ENCODE assay signal across 9 cellular contexts in genomic region chr6:33296797-33297405, GRCh38. TPM values are rescaled to one million over a fixed set of nuclear protein-coding genes. Genes with fewer than 3 reads are reported as not detected.
DNase-seq lines count a peak whose midpoint lies in the region; ATAC-seq, FAIRE-seq and TF ChIP-seq lines count a peak whose summit lies in the region.
"Had no signal": no experiment of that assay in that cellular context is flagged by ENCODE, and none has a peak within 500 bp of the region (broad histone marks: within the 10 kb centered on the region; RNA-seq: fewer than 3 reads in every experiment).

No MANE protein-coding gene starts in this region.

- peak; percentile 58 for DNase-seq in activated CD4-positive, alpha-beta T cell treated with anti-CD3 and anti-CD28 coated beads, Interleukin-2, amount 10 ng/mL, durations not matched to agents 24 days and 14 days
- DNase-seq in activated CD4-positive, alpha-beta T cell treated with anti-CD3 and anti-CD28 coated beads, Interleukin-2, amount 50 U/mL, for 48 hours: no peak
- DNase-seq in GM12878 (ENCODE audit: low read depth, low spot score) (no peak), right lobe of liver (peak in 1 of 3 donors; percentile 31), thoracic aorta (ENCODE audit: low spot score) (no peak), Ammon's horn (ENCODE audit: low spot score) (no peak), HUDEP-2 (lab: John Stamatoyannopoulos, UW; ENCODE audit: unreplicated experiment in 76 of 76) (no peak)
- DNase-seq in stimulated activated naive CD4-positive, alpha-beta T cell (lab: John Stamatoyannopoulos, UW): no peak
- DNase-seq: GOT3 had no signal

- H3K4me1 ChIP-seq in GM12878 (ENCODE audit: control insufficient read depth, insufficient read depth, low read length) (peaks cover 11% of the 10 kb centered on the region), right lobe of liver (peaks cover 0 to 21% (median 4%) of the 10 kb centered on the region in 4 donors), thoracic aorta (ENCODE audit: control insufficient read depth in 1 of 2, low read depth in 2 of 2) (peaks cover 15 to 20% of the 10 kb centered on the region in 2 donors)

- no peak for TF ChIP-seq RAD21 in GM12878 (IDR thresholded peaks at IDR 0.05; ENCODE audit: insufficient read depth, low read depth, low read length)

- no peaks in the 10 kb centered on the region for H4K20me1 ChIP-seq in GM12878 (ENCODE audit: control insufficient read depth, insufficient read depth)

- H3K4me2 ChIP-seq in GM12878 (ENCODE audit: control insufficient read depth, insufficient read depth): peak overlapping the region; percentile 93

- no peak overlapping the region for H3K9ac ChIP-seq in GM12878 (ENCODE audit: control insufficient read depth, insufficient read depth, low read length)

- H3K36me3 ChIP-seq in GM12878 (ENCODE audit: control insufficient read depth in 2 of 2, insufficient read depth in 2 of 2, low read length in 1 of 2): peaks cover 0 to 12% of the 10 kb centered on the region in 2 experiments; a peak in 3 of 4 replicates
- peaks cover 0 to 26% (median 4%) of the 10 kb centered on the region in 4 donors for H3K36me3 ChIP-seq in right lobe of liver
- H3K36me3 ChIP-seq in thoracic aorta: peaks cover 20% of the 10 kb centered on the region

- H3K27me3 ChIP-seq in GM12878 (replicated peaks in 1 of 2; ENCODE audit: control insufficient read depth in 2 of 2, insufficient read depth in 2 of 2, low read length in 1 of 2) (no peaks in the 10 kb centered on the region), right lobe of liver (no peaks in the 10 kb centered on the region), thoracic aorta (replicated peaks; ENCODE audit: insufficient read depth) (no peaks in the 10 kb centered on the region)

- 94% methylated on average over 12 of the region's 12 CpGs for WGBS in GM12878 (ENCODE audit: insufficient coverage, insufficient replicate concordance, low lambda C conversion rate, missing lambda C conversion rate)
- WGBS in right lobe of liver (ENCODE audit: insufficient coverage, low coverage, low lambda C conversion rate, missing lambda C conversion rate): 14% methylated on average over 9 of the region's 12 CpGs

- no peak overlapping the region for H3K27ac Mint-ChIP-seq in activated CD4-positive, alpha-beta T cell treated with anti-CD3 and anti-CD28 coated beads, Interleukin-2, amount 10 ng/mL, durations not matched to agents 24 days and 14 days

- peaks cover 4% of the 10 kb centered on the region; the same call in 1 of the 2 replicates for H3K79me2 ChIP-seq in GM12878 (ENCODE audit: control insufficient read depth, insufficient read depth, low read length)

- TF ChIP-seq CTCF in GM12878 (IDR thresholded peaks at IDR 0.05 in 2 of 3, conservative IDR thresholded peaks at IDR 0.05 in 1 of 3; ENCODE audit: control insufficient read depth in 2 of 3, extremely low read depth in 1 of 3, insufficient read depth in 1 of 3, low read depth in 3 of 3, low read length in 3 of 3) (no peak), right lobe of liver (IDR thresholded peaks at IDR 0.05) (no peak), thoracic aorta (IDR thresholded peaks at IDR 0.05) (no peak)

- CTCF ChIA-PET in GM12878 (lab: Yijun Ruan, JAX): interaction anchor here (1.0 to 4.5 kb wide), 3 partner anchors 20 to 99 kb away, joined by 3 to 30 read pairs (median 4); partner anchors contain the start of genes B3GALT4, RPS18 and VPS52

- peak overlapping the region; percentile 65 for H3K4me3 Mint-ChIP-seq in activated CD4-positive, alpha-beta T cell treated with anti-CD3 and anti-CD28 coated beads, Interleukin-2, amount 10 ng/mL, durations not matched to agents 24 days and 14 days

- in situ Hi-C loops in GM12878 (cut with MboI): no loop called here

- ATAC-seq in GM12878: no peak
- peak in 1 of 4 donors; percentile 2 for ATAC-seq in right lobe of liver
- no peak for ATAC-seq in thoracic aorta (ENCODE audit: insufficient number of reproducible peaks, low FRiP score, low read depth)

- SMC1A ChIA-PET in GM12878 (lab: Charles Lee; ENCODE audit: uncharacterized antibody, unreplicated experiment): interaction anchor here (0.7 to 2.1 kb wide), 5 partner anchors 8 to 21 kb away, joined by 3 to 13 read pairs (median 7); partner anchors contain the start of genes B3GALT4, PFDN6, TAPBP and WDR46

- POLR2A ChIA-PET in GM12878 (lab: Charles Lee): interaction anchor here (0.6 to 3.4 kb wide), 8 partner anchors 8 to 272 kb away, joined by 3 to 41 read pairs (median 4); partner anchors contain the start of genes B3GALT4, PFDN6, RPS18 and TAPBP

- no peaks in the 10 kb centered on the region for H3K9me3 ChIP-seq in GM12878 (replicated peaks; ENCODE audit: control insufficient read depth, insufficient read depth, low read length)
- no peaks in the 10 kb centered on the region for H3K9me3 ChIP-seq in right lobe of liver
- no peaks in the 10 kb centered on the region for H3K9me3 ChIP-seq in thoracic aorta

- H3K27ac ChIP-seq in GM12878 (ENCODE audit: control insufficient read depth, insufficient read depth): no peak overlapping the region
- H3K27ac ChIP-seq in right lobe of liver: peak overlapping the region; percentile 64 to 97 (median 93)
- H3K27ac ChIP-seq in thoracic aorta: peak overlapping the region; percentile 74 to 92

- TF ChIP-seq EP300 in GM12878 (IDR thresholded peaks at IDR 0.05; ENCODE audit: borderline replicate concordance in 1 of 2, control insufficient read depth in 1 of 2, low read depth in 2 of 2, low read length in 2 of 2): no peak

- peak overlapping the region; percentile 100; the same call in 1 of the 2 replicates for H3K4me3 ChIP-seq in GM12878
- H3K4me3 ChIP-seq in right lobe of liver: peak overlapping the region; percentile 67 to 95 (median 84)
- peak overlapping the region; percentile 79 for H3K4me3 ChIP-seq in thoracic aorta

- RAD21 ChIA-PET in GM12878 (lab: Charles Lee; ENCODE audit: unreplicated experiment): interaction anchor here (0.7 to 1.0 kb wide), 4 partner anchors 15 to 212 kb away, joined by 3 to 4 read pairs (median 3); partner anchors contain the start of gene ZBTB22

- intact Hi-C loops in activated CD4-positive, alpha-beta T cell treated with anti-CD3 and anti-CD28 coated beads, Interleukin-2, amount 10 ng/mL, durations not matched to agents 24 days and 14 days (cut with micrococcal nuclease): loop anchor here (5.0 to 10.0 kb wide), 2 partner anchors 130 to 1102 kb away; partner anchors contain the start of genes GPSM3 and PBX2
- intact Hi-C loops in GM12878 (cut with micrococcal nuclease; ENCODE audit: unreplicated experiment): no loop called here
- intact Hi-C loops in right lobe of liver (cut with DNase I): no loop called here

- H3K9me3 Mint-ChIP-seq in activated CD4-positive, alpha-beta T cell treated with anti-CD3 and anti-CD28 coated beads, Interleukin-2, amount 10 ng/mL, durations not matched to agents 24 days and 14 days: no peaks in the 10 kb centered on the region

- TF ChIP-seq POLR2A in GM12878 (IDR thresholded peaks at IDR 0.05; ENCODE audit: low read depth, low read length) (no peak), right lobe of liver (IDR thresholded peaks at IDR 0.05) (no peak)

- no peak overlapping the region for H2AFZ ChIP-seq in GM12878 (ENCODE audit: control insufficient read depth, low read depth, low read length)

- H3K36me3 Mint-ChIP-seq in activated CD4-positive, alpha-beta T cell treated with anti-CD3 and anti-CD28 coated beads, Interleukin-2, amount 10 ng/mL, durations not matched to agents 24 days and 14 days (ENCODE audit: low read depth): peaks cover 45% of the 10 kb centered on the region

- H3K27me3 Mint-ChIP-seq in activated CD4-positive, alpha-beta T cell treated with anti-CD3 and anti-CD28 coated beads, Interleukin-2, amount 10 ng/mL, durations not matched to agents 24 days and 14 days: peaks cover 2% of the 10 kb centered on the region

- H3K4me1 Mint-ChIP-seq in activated CD4-positive, alpha-beta T cell treated with anti-CD3 and anti-CD28 coated beads, Interleukin-2, amount 10 ng/mL, durations not matched to agents 24 days and 14 days: peaks cover 23% of the 10 kb centered on the region

- BruUV-seq in GM12878 (replicated peaks; lab: Mats Ljungman, UMichigan): no TSS peak

- FAIRE-seq in GM12878 (lab: Jason Lieb, UNC): no peak

RNA-seq across cellular contexts. Expression of gene RGL2, which starts 1.8 kb away (rescaled TPM):
- total RNA-seq in activated CD4-positive, alpha-beta T cell treated with anti-CD3 and anti-CD28 coated beads, Interleukin-2, amount 10 ng/mL, durations not matched to agents 24 days and 14 days: 27.3 and 28.4 TPM in 2 replicates
- total RNA-seq in GM12878 (2013; cell fraction: nucleolus; rRNA removed): 38.8 and 43.0 TPM in 2 replicates
- total RNA-seq in GM12878 (2014; rRNA removed) (7.1 and 7.2 TPM in 2 replicates), GM12878 (2014; rRNA removed; fragmentation: Illumina TruSeq; extraction: Trizol) (5.7 and 6.9 TPM in 2 replicates), GM12878 (2021) (17.8 and 21.2 TPM in 2 replicates), right lobe of liver (10 to 100 TPM; 15.1 to 30.6 (median 23.3) TPM), thoracic aorta (10 to 100 TPM; 49.9 to 83.5 TPM)
- polyA plus RNA-seq in GM12878 (2011; ENCODE audit: low read depth): 10.6 TPM
- polyA plus RNA-seq in GM12878 (2011; rRNA removed) (11.4 and 15.5 TPM in 2 replicates), GM12878 (2014; fragmentation: Illumina TruSeq; extraction: Trizol) (5.2 and 9.0 TPM in 2 replicates), GM12878 (2014; fragmentation: Nextera tagmentation; extraction: Ambion mirVana) (1 to 10 TPM in 1 of 2 experiments, under 1 TPM in 1; 0.84 to 2.7 TPM), GM12878 (2014; rRNA removed) (14.5 and 18.1 TPM in 2 replicates), GM12878 (2016; fragmentation: Nextera tagmentation; extraction: Ambion mirVana) (1 to 10 TPM; 5.2 to 6.5 TPM)
- 9.6 and 13.7 TPM in 2 replicates for polyA plus RNA-seq in GM12878 (2011; cell fraction: cytosol; rRNA removed)
- polyA plus RNA-seq in GM12878 (2011; cell fraction: nucleus; rRNA removed): 269 and 282 TPM in 2 replicates
- 20.2 and 22.4 TPM in 2 replicates for polyA plus RNA-seq in GM12878 (2012)
- 6.0 and 19.5 TPM in 2 replicates for polyA minus RNA-seq in GM12878 (2011; rRNA and poly(A)+ RNA removed)
- polyA minus RNA-seq in GM12878 (2011; cell fraction: cytosol; rRNA and poly(A)+ RNA removed): 4.0 and 4.7 TPM in 2 replicates
- polyA minus RNA-seq in GM12878 (2011; cell fraction: nucleus; rRNA and poly(A)+ RNA removed): 38.9 and 53.4 TPM in 2 replicates

RNA-seq across cellular contexts. Expression of gene PFDN6, which starts 7.5 kb away (rescaled TPM):
- total RNA-seq in activated CD4-positive, alpha-beta T cell treated with anti-CD3 and anti-CD28 coated beads, Interleukin-2, amount 10 ng/mL, durations not matched to agents 24 days and 14 days: 114 and 132 TPM in 2 replicates
- 15.0 and 16.1 TPM in 2 replicates for total RNA-seq in GM12878 (2013; cell fraction: nucleolus; rRNA removed)
- total RNA-seq in GM12878 (2014; rRNA removed): 110 and 131 TPM in 2 replicates
- total RNA-seq in GM12878 (2014; rRNA removed; fragmentation: Illumina TruSeq; extraction: Trizol): 134 and 141 TPM in 2 replicates
- 87.8 and 91.8 TPM in 2 replicates for total RNA-seq in GM12878 (2021)
- polyA plus RNA-seq in GM12878 (2011; ENCODE audit: low read depth): 149 TPM
- polyA plus RNA-seq in GM12878 (2011; rRNA removed): 73.4 and 83.5 TPM in 2 replicates
- polyA plus RNA-seq in GM12878 (2011; cell fraction: cytosol; rRNA removed): 37.7 and 46.6 TPM in 2 replicates
- 53.0 and 60.5 TPM in 2 replicates for polyA plus RNA-seq in GM12878 (2011; cell fraction: nucleus; rRNA removed)
- 83.0 and 98.2 TPM in 2 replicates for polyA plus RNA-seq in GM12878 (2012)
- 168 and 182 TPM in 2 replicates for polyA plus RNA-seq in GM12878 (2014; fragmentation: Illumina TruSeq; extraction: Trizol)
- polyA plus RNA-seq in GM12878 (2014; fragmentation: Nextera tagmentation; extraction: Ambion mirVana): 1 to 10 TPM; 3.1 to 5.7 TPM
- 164 and 165 TPM in 2 replicates for polyA plus RNA-seq in GM12878 (2014; rRNA removed)
- 10 to 100 TPM; 27.7 to 35.7 TPM for polyA plus RNA-seq in GM12878 (2016; fragmentation: Nextera tagmentation; extraction: Ambion mirVana)
- 20.4 and 20.6 TPM in 2 replicates for polyA minus RNA-seq in GM12878 (2011; rRNA and poly(A)+ RNA removed)
- 10.8 and 12.3 TPM in 2 replicates for polyA minus RNA-seq in GM12878 (2011; cell fraction: cytosol; rRNA and poly(A)+ RNA removed)
- 25.8 and 32.7 TPM in 2 replicates for polyA minus RNA-seq in GM12878 (2011; cell fraction: nucleus; rRNA and poly(A)+ RNA removed)
- 10 to 100 TPM; 23.8 to 35.2 (median 27.5) TPM for total RNA-seq in right lobe of liver
- 10 to 100 TPM; 26.8 to 31.9 TPM for total RNA-seq in thoracic aorta

RNA-seq across cellular contexts. Expression of gene WDR46, which starts 7.9 kb away (rescaled TPM):
- 106 and 120 TPM in 2 replicates for total RNA-seq in activated CD4-positive, alpha-beta T cell treated with anti-CD3 and anti-CD28 coated beads, Interleukin-2, amount 10 ng/mL, durations not matched to agents 24 days and 14 days
- total RNA-seq in GM12878 (2013; cell fraction: nucleolus; rRNA removed): 48.9 and 51.3 TPM in 2 replicates
- total RNA-seq in GM12878 (2014; rRNA removed) (82.7 and 98.4 TPM in 2 replicates), GM12878 (2014; rRNA removed; fragmentation: Illumina TruSeq; extraction: Trizol) (93.9 and 98.0 TPM in 2 replicates), GM12878 (2021) (90.4 and 96.4 TPM in 2 replicates), right lobe of liver (10 to 100 TPM; 13.1 to 35.2 (median 23.9) TPM), thoracic aorta (10 to 100 TPM; 42.6 to 60.3 TPM)
- polyA plus RNA-seq in GM12878 (2011; ENCODE audit: low read depth): 30.0 TPM
- polyA plus RNA-seq in GM12878 (2011; rRNA removed) (31.7 and 50.0 TPM in 2 replicates), GM12878 (2014; fragmentation: Illumina TruSeq; extraction: Trizol) (58.9 and 66.9 TPM in 2 replicates), GM12878 (2014; fragmentation: Nextera tagmentation; extraction: Ambion mirVana) (10 to 100 TPM; 10.1 to 23.5 TPM), GM12878 (2014; rRNA removed) (75.5 and 88.6 TPM in 2 replicates), GM12878 (2016; fragmentation: Nextera tagmentation; extraction: Ambion mirVana) (100 to 1,000 TPM; 134 to 147 TPM)
- polyA plus RNA-seq in GM12878 (2011; cell fraction: cytosol; rRNA removed): 55.6 and 72.4 TPM in 2 replicates
- polyA plus RNA-seq in GM12878 (2011; cell fraction: nucleus; rRNA removed): 141 and 154 TPM in 2 replicates
- polyA plus RNA-seq in GM12878 (2012): 42.3 and 52.4 TPM in 2 replicates
- polyA minus RNA-seq in GM12878 (2011; rRNA and poly(A)+ RNA removed): 78.2 and 78.6 TPM in 2 replicates
- 32.6 and 39.4 TPM in 2 replicates for polyA minus RNA-seq in GM12878 (2011; cell fraction: cytosol; rRNA and poly(A)+ RNA removed)
- polyA minus RNA-seq in GM12878 (2011; cell fraction: nucleus; rRNA and poly(A)+ RNA removed): 43.9 and 77.9 TPM in 2 replicates

RNA-seq across cellular contexts. Expression of gene TAPBP, which starts 17.0 kb away (rescaled TPM):
- 271 and 278 TPM in 2 replicates for total RNA-seq in activated CD4-positive, alpha-beta T cell treated with anti-CD3 and anti-CD28 coated beads, Interleukin-2, amount 10 ng/mL, durations not matched to agents 24 days and 14 days
- 335 and 353 TPM in 2 replicates for total RNA-seq in GM12878 (2013; cell fraction: nucleolus; rRNA removed)
- 107 and 118 TPM in 2 replicates for total RNA-seq in GM12878 (2014; rRNA removed)
- total RNA-seq in GM12878 (2014; rRNA removed; fragmentation: Illumina TruSeq; extraction: Trizol): 44.0 and 46.7 TPM in 2 replicates
- 210 and 219 TPM in 2 replicates for total RNA-seq in GM12878 (2021)
- polyA plus RNA-seq in GM12878 (2011; ENCODE audit: low read depth): 42.0 TPM
- 20.7 and 40.7 TPM in 2 replicates for polyA plus RNA-seq in GM12878 (2011; rRNA removed)
- polyA plus RNA-seq in GM12878 (2011; cell fraction: cytosol; rRNA removed): 47.6 and 47.9 TPM in 2 replicates
- polyA plus RNA-seq in GM12878 (2011; cell fraction: nucleus; rRNA removed): 94.4 and 126 TPM in 2 replicates
- polyA plus RNA-seq in GM12878 (2012): 74.5 and 97.1 TPM in 2 replicates
- polyA plus RNA-seq in GM12878 (2014; fragmentation: Illumina TruSeq; extraction: Trizol): 35.4 and 49.4 TPM in 2 replicates
- polyA plus RNA-seq in GM12878 (2014; fragmentation: Nextera tagmentation; extraction: Ambion mirVana): 10 to 100 TPM; 14.6 to 30.0 TPM
- 108 and 138 TPM in 2 replicates for polyA plus RNA-seq in GM12878 (2014; rRNA removed)
- 100 to 1,000 TPM; 107 TPM for polyA plus RNA-seq in GM12878 (2016; fragmentation: Nextera tagmentation; extraction: Ambion mirVana)
- polyA minus RNA-seq in GM12878 (2011; rRNA and poly(A)+ RNA removed): 29.7 and 48.2 TPM in 2 replicates
- polyA minus RNA-seq in GM12878 (2011; cell fraction: cytosol; rRNA and poly(A)+ RNA removed): 72.3 and 73.2 TPM in 2 replicates
- 34.7 and 65.7 TPM in 2 replicates for polyA minus RNA-seq in GM12878 (2011; cell fraction: nucleus; rRNA and poly(A)+ RNA removed)
- total RNA-seq in right lobe of liver: 100 to 1,000 TPM in 5 of 6 experiments, 10 to 100 TPM in 1; 89.2 to 140 (median 124) TPM
- 100 to 1,000 TPM in 1 of 2 donors, 10 to 100 TPM in 1; 88.0 to 107 TPM for total RNA-seq in thoracic aorta

RNA-seq across cellular contexts. Expression of gene B3GALT4, which starts 20.0 kb away (rescaled TPM):
- 4.1 and 4.6 TPM in 2 replicates for total RNA-seq in activated CD4-positive, alpha-beta T cell treated with anti-CD3 and anti-CD28 coated beads, Interleukin-2, amount 10 ng/mL, durations not matched to agents 24 days and 14 days
- total RNA-seq in GM12878 (2013; cell fraction: nucleolus; rRNA removed): 14.5 and 15.4 TPM in 2 replicates
- 6.8 and 8.2 TPM in 2 replicates for total RNA-seq in GM12878 (2014; rRNA removed)
- total RNA-seq in GM12878 (2014; rRNA removed; fragmentation: Illumina TruSeq; extraction: Trizol): 2.8 and 2.9 TPM in 2 replicates
- 6.2 and 6.5 TPM in 2 replicates for total RNA-seq in GM12878 (2021)
- polyA plus RNA-seq in GM12878 (2011; ENCODE audit: low read depth): 1.5 TPM
- 1.0 and 1.8 TPM in 2 replicates for polyA plus RNA-seq in GM12878 (2011; rRNA removed)
- 2.4 and 3.0 TPM in 2 replicates for polyA plus RNA-seq in GM12878 (2011; cell fraction: cytosol; rRNA removed)
- polyA plus RNA-seq in GM12878 (2011; cell fraction: nucleus; rRNA removed): 3.8 and 4.4 TPM in 2 replicates
- polyA plus RNA-seq in GM12878 (2012): 5.8 TPM in 2 replicates
- polyA plus RNA-seq in GM12878 (2014; fragmentation: Illumina TruSeq; extraction: Trizol): 0.33 and 0.98 TPM in 2 replicates
- under 1 TPM; 0.27 to 0.37 TPM for polyA plus RNA-seq in GM12878 (2014; fragmentation: Nextera tagmentation; extraction: Ambion mirVana)
- polyA plus RNA-seq in GM12878 (2014; rRNA removed): 4.6 and 5.1 TPM in 2 replicates
- 1 to 10 TPM; 2.4 to 3.8 TPM for polyA plus RNA-seq in GM12878 (2016; fragmentation: Nextera tagmentation; extraction: Ambion mirVana)
- 2.7 and 7.0 TPM in 2 replicates for polyA minus RNA-seq in GM12878 (2011; rRNA and poly(A)+ RNA removed)
- 1.7 and 3.2 TPM in 2 replicates for polyA minus RNA-seq in GM12878 (2011; cell fraction: cytosol; rRNA and poly(A)+ RNA removed)
- polyA minus RNA-seq in GM12878 (2011; cell fraction: nucleus; rRNA and poly(A)+ RNA removed): 12.5 and 20.7 TPM in 2 replicates
- 1 to 10 TPM in 4 of 6 experiments, under 1 TPM in 2; 0.79 to 1.7 (median 1.4) TPM for total RNA-seq in right lobe of liver
- total RNA-seq in thoracic aorta: 10 to 100 TPM; 18.1 to 27.3 TPM
